In genomic region chr7:101401390-101402080, GRCh38 we compare ENCODE assay signal across 2 cellular contexts.
TF ChIP-seq lines count a peak whose summit lies in the region.

No MANE protein-coding gene starts in this region.

TF ChIP-seq in HepG2, 621 proteins besides CTCF, POLR2A, EP300 and RAD21:
- TF ChIP-seq FOXA1 (IDR thresholded peaks at IDR 0.05): peak; percentile 29; the same call in 1 of the 2 replicates
- no peak for TF ChIP-seq FOXA1 (CRISPR knock-in tag; IDR thresholded peaks at IDR 0.05)
- no peak for TF ChIP-seq ZNF766 (CRISPR knock-in tag; IDR thresholded peaks at IDR 0.05; ENCODE audit: borderline replicate concordance)
- TF ChIP-seq IKZF1 (IDR thresholded peaks at IDR 0.05): 0 out of 2 replicates have a peak, but pooled peaks have one; percentile 64
- TF ChIP-seq RAD51 (IDR thresholded peaks at IDR 0.05; ENCODE audit: borderline replicate concordance): 0 out of 2 replicates have a peak, but pooled peaks have one; percentile 8

TF ChIP-seq in K562, 482 proteins besides CTCF, POLR2A, EP300 and RAD21:
- no peak for TF ChIP-seq PREB (CRISPR knock-in tag; IDR thresholded peaks at IDR 0.05)
- TF ChIP-seq, protein P1, sequence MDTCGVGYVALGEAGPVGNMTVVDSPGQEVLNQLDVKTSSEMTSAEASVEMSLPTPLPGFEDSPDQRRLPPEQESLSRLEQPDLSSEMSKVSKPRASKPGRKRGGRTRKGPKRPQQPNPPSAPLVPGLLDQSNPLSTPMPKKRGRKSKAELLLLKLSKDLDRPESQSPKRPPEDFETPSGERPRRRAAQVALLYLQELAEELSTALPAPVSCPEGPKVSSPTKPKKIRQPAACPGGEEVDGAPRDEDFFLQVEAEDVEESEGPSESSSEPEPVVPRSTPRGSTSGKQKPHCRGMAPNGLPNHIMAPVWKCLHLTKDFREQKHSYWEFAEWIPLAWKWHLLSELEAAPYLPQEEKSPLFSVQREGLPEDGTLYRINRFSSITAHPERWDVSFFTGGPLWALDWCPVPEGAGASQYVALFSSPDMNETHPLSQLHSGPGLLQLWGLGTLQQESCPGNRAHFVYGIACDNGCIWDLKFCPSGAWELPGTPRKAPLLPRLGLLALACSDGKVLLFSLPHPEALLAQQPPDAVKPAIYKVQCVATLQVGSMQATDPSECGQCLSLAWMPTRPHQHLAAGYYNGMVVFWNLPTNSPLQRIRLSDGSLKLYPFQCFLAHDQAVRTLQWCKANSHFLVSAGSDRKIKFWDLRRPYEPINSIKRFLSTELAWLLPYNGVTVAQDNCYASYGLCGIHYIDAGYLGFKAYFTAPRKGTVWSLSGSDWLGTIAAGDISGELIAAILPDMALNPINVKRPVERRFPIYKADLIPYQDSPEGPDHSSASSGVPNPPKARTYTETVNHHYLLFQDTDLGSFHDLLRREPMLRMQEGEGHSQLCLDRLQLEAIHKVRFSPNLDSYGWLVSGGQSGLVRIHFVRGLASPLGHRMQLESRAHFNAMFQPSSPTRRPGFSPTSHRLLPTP (IDR thresholded peaks at IDR 0.05; ENCODE audit: borderline replicate concordance, extremely low read depth, insufficient read length): no peak
- TF ChIP-seq NR4A1 (CRISPR knock-in tag; IDR thresholded peaks at IDR 0.05): no peak
- TF ChIP-seq NR4A1 (tag; IDR thresholded peaks at IDR 0.05): no peak
- TF ChIP-seq PHB2 (IDR thresholded peaks at IDR 0.05; ENCODE audit: low read depth): no peak
- TF ChIP-seq, protein P2, sequence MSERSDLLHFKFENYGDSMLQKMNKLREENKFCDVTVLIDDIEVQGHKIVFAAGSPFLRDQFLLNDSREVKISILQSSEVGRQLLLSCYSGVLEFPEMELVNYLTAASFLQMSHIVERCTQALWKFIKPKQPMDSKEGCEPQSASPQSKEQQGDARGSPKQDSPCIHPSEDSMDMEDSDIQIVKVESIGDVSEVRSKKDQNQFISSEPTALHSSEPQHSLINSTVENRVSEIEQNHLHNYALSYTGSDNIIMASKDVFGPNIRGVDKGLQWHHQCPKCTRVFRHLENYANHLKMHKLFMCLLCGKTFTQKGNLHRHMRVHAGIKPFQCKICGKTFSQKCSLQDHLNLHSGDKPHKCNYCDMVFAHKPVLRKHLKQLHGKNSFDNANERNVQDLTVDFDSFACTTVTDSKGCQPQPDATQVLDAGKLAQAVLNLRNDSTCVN (CRISPR knock-in tag; IDR thresholded peaks at IDR 0.05): peak; percentile 75; the same call in 1 of the 2 replicates
- TF ChIP-seq ZBTB2 (IDR thresholded peaks at IDR 0.05): no peak
- TF ChIP-seq OTX1 (CRISPR knock-in tag; IDR thresholded peaks at IDR 0.05): peak; percentile 81
- no peak for TF ChIP-seq PRPF4 (IDR thresholded peaks at IDR 0.05; ENCODE audit: insufficient read depth, low read depth, low read length, poor library complexity, severe bottlenecking)
- 0 out of 4 replicates have a peak, but pooled peaks of 1 of the 2 experiments have one; percentile 29 for TF ChIP-seq HDAC1 (IDR thresholded peaks at IDR 0.05)
- TF ChIP-seq, protein P3, sequence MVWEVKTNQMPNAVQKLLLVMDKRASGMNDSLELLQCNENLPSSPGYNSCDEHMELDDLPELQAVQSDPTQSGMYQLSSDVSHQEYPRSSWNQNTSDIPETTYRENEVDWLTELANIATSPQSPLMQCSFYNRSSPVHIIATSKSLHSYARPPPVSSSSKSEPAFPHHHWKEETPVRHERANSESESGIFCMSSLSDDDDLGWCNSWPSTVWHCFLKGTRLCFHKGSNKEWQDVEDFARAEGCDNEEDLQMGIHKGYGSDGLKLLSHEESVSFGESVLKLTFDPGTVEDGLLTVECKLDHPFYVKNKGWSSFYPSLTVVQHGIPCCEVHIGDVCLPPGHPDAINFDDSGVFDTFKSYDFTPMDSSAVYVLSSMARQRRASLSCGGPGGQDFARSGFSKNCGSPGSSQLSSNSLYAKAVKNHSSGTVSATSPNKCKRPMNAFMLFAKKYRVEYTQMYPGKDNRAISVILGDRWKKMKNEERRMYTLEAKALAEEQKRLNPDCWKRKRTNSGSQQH (CRISPR knock-in tag; IDR thresholded peaks at IDR 0.05): peak; percentile 55; the same call in 1 of the 2 replicates
- TF ChIP-seq, protein P4, sequence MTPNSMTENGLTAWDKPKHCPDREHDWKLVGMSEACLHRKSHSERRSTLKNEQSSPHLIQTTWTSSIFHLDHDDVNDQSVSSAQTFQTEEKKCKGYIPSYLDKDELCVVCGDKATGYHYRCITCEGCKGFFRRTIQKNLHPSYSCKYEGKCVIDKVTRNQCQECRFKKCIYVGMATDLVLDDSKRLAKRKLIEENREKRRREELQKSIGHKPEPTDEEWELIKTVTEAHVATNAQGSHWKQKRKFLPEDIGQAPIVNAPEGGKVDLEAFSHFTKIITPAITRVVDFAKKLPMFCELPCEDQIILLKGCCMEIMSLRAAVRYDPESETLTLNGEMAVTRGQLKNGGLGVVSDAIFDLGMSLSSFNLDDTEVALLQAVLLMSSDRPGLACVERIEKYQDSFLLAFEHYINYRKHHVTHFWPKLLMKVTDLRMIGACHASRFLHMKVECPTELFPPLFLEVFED (CRISPR knock-in tag; conservative IDR thresholded peaks at IDR 0.05): peak; percentile 82; the same call in 1 of the 2 replicates
- TF ChIP-seq ZNF512 (tag; IDR thresholded peaks at IDR 0.05): peak; percentile 68; the same call in 1 of the 2 replicates
- no peak for TF ChIP-seq HIVEP1 (CRISPR knock-in tag; IDR thresholded peaks at IDR 0.05)
- no peak for TF ChIP-seq DDX20 (tag; IDR thresholded peaks at IDR 0.05; ENCODE audit: low read depth)
- peak; percentile 67 for TF ChIP-seq ZNF263 (CRISPR knock-in tag; IDR thresholded peaks at IDR 0.05; ENCODE audit: borderline replicate concordance)
- TF ChIP-seq SREBF1 (IDR thresholded peaks at IDR 0.05; ENCODE audit: borderline replicate concordance, low read depth, low read length): no peak
TF ChIP-seq in K562: peak in this region for 7.
